Comparison of ENCODE assay signal across 6 cellular contexts in the genomic region with DNA sequence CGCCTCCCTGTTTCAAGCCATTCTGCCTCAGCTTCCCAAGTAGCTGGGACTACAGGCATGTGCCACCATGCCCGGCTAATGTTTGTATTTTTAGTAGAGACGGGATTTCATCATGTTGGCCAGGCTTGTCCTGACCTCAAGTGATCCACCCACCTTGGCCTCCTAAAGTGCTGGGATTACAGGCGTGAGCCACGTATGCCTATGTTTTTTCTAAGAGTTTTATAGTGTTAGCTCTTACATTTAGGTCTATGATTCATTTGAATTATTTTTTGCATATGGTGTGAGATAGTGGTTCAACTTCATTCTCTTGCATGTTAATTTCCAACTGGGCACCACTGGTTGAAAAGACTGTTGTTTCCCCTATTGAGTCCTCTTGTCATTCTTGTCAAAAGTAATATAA. TPM values are rescaled to one million over a fixed set of nuclear protein-coding genes. Genes with fewer than 3 reads are reported as not detected.
DNase-seq lines count a peak whose midpoint lies in the region; ATAC-seq, FAIRE-seq and TF ChIP-seq lines count a peak whose summit lies in the region.
"Not testable (repeated sequence)": the region's sequence is repeated elsewhere in the genome, so short reads cannot be mapped to it uniquely, and the experiment has no call there.

No MANE protein-coding gene starts in this region.

- BruUV-seq in MCF 10A (replicated peaks; lab: Mats Ljungman, UMichigan): not testable (repeated sequence)

- not testable (repeated sequence) for TF ChIP-seq CTCF in MCF 10A (IDR thresholded peaks at IDR 0.05; ENCODE audit: unreplicated experiment); bronchial epithelial cell (IDR thresholded peaks at IDR 0.05; ENCODE audit: insufficient read depth, low read length, severe bottlenecking); epithelial cell of esophagus (IDR thresholded peaks at IDR 0.05; ENCODE audit: insufficient read depth, low read depth, low read length, missing control alignments)

- not testable (repeated sequence) for H3K9me3 Mint-ChIP-seq in MCF 10A (ENCODE audit: unreplicated experiment)

- not testable (repeated sequence) for H3K27ac Mint-ChIP-seq in MCF 10A (ENCODE audit: low read depth, unreplicated experiment)

- H3K27me3 ChIP-seq in bronchial epithelial cell (ENCODE audit: control insufficient read depth, insufficient read depth, low read length): not testable (repeated sequence)

- POLR2A ChIA-PET in MCF 10A (lab: Yijun Ruan, JAX): interaction anchor here (0.8 kb wide), 1 partner anchor 14 kb away, joined by 3 read pairs; no protein-coding TSS in a partner anchor

- not testable (repeated sequence) for H3K36me3 Mint-ChIP-seq in MCF 10A (ENCODE audit: insufficient read depth, unreplicated experiment)

- CTCF ChIA-PET in MCF 10A (lab: Yijun Ruan, JAX): interaction anchor here (0.6 to 1.4 kb wide), 3 partner anchors 10 to 91 kb away, joined by 3 to 5 read pairs (median 3); no protein-coding TSS in a partner anchor

- DNase-seq in NCI-H526 (lab: John Stamatoyannopoulos, UW) (peak; percentile 48 to 64), NCI-H526 treated with DMSO at 0.1 percent for 48 hours (lab: John Stamatoyannopoulos, UW) (peak; percentile 30), MCF 10A (ENCODE audit: unreplicated experiment) (peak; percentile 11), bronchial epithelial cell (ENCODE audit: low read depth) (peak; percentile 56), epithelial cell of esophagus (ENCODE audit: low read depth) (peak; percentile 21)

- ATAC-seq in esophagus mucosa: peak; percentile 67

- H3K27me3 Mint-ChIP-seq in MCF 10A (ENCODE audit: insufficient read depth, unreplicated experiment): not testable (repeated sequence)

- FAIRE-seq in bronchial epithelial cell (lab: Jason Lieb, UNC): not testable (repeated sequence)

- not testable (repeated sequence) for H3K36me3 ChIP-seq in bronchial epithelial cell (ENCODE audit: control insufficient read depth, insufficient read depth, low read length)

- H3K4me1 Mint-ChIP-seq in MCF 10A (ENCODE audit: insufficient read depth, unreplicated experiment): peaks cover 18% of the 10 kb centered on the region

- not testable (repeated sequence) for H3K4me3 Mint-ChIP-seq in MCF 10A (ENCODE audit: unreplicated experiment)

- not testable (repeated sequence) for H3K4me3 ChIP-seq in bronchial epithelial cell (ENCODE audit: low read depth, low read length); epithelial cell of esophagus (ENCODE audit: low read length)

- intact Hi-C loops in MCF 10A (cut with micrococcal nuclease): not testable (repeated sequence)

RNA-seq across cellular contexts. Expression of a gene that starts 26.4 kb away (rescaled TPM):
- total RNA-seq in MCF 10A (2022) (69.3 and 87.2 TPM in 2 replicates), bronchial epithelial cell (10.5 and 13.8 TPM in 2 replicates), esophagus mucosa (19.5 TPM)
